Comparison of ENCODE assay signal across 9 cellular contexts in the genomic region with DNA sequence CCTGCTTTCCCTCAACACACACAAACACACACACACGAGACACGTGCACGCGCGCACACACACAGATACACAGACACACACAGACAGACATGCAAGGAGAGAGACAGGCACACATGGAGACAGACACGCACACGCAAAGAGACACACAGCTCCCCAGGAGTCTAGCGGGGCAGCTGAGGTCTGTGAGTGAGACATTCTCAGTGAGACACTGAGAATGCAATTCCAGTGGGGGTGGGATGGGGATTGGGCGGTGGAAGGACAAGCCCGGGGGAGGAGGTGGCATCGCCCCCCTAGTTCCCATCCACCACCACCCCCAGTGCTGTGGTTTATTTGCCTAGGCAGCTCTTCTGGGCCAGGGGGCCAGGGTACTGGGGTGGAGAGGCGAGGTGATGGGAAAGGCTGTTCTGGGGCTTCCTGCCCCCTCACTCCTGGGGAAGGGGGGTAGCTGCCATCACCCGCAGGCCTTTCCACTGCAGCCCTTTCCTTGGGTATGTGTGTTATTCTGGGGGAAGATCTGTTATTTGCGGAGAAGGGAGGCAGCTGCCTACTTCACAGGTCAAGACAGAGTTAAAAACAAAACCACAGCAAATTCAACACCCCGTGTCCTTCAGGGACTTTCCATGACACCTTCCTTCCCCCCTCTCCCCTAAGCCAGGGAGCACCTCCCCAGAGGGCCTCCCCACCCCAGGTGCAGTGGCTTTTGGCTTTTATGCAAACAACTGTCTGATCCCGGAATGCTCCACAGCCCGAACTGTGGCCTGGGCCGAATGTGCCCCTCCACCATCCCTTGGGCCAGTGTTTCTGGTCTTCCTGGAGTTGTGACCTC. TPM values are rescaled to one million over a fixed set of nuclear protein-coding genes. Genes with fewer than 3 reads are reported as not detected.
A peak's percentile ranks its signal among the peaks of the same experiment; 100 is the strongest.
DNase-seq lines count a peak whose midpoint lies in the region; ATAC-seq, FAIRE-seq and TF ChIP-seq lines count a peak whose summit lies in the region.
"Had no signal": no experiment of that assay in that cellular context is flagged by ENCODE, and none has a peak within 500 bp of the region (broad histone marks: within the 10 kb centered on the region; RNA-seq: fewer than 3 reads in every experiment).

No MANE protein-coding gene starts in this region.

- H3K4me1 Mint-ChIP-seq in T-helper 17 cell (peaks cover 51% of the 10 kb centered on the region), chondrocyte (ENCODE audit: low read depth) (peaks cover 24% of the 10 kb centered on the region)

- H3K4me3 ChIP-seq in small intestine (ENCODE audit: low read depth in 1 of 2, low read length in 2 of 2): no peak overlapping the region

- DNase-seq in T-helper 17 cell: peak; percentile 32 to 50 (median 38)
- no peak for DNase-seq in chondrocyte (ENCODE audit: low spot score)
- DNase-seq in small intestine: no peak
- DNase-seq in DMS114 treated with DMSO at 0.1 percent for 48 hours (lab: John Stamatoyannopoulos, UW; ENCODE audit: unreplicated experiment): no peak
- DNase-seq in dermis blood vessel endothelial cell: no peak
- no peak for DNase-seq in D341Med (ENCODE audit: low spot score)
- DNase-seq in SIG-M5 (lab: John Stamatoyannopoulos, UW): no peak

- 55 to 63% (median 58%) methylated on average over 17 to 18 of the region's 18 CpGs for WGBS in small intestine, 3 donors

- H3K4me1 ChIP-seq in small intestine (ENCODE audit: control insufficient read depth in 2 of 2, insufficient read depth in 1 of 2, low read depth in 1 of 2, low read length in 1 of 2): no peaks in the 10 kb centered on the region

- H3K27me3 Mint-ChIP-seq in T-helper 17 cell: no peaks in the 10 kb centered on the region
- peaks cover 14% of the 10 kb centered on the region for H3K27me3 Mint-ChIP-seq in chondrocyte (ENCODE audit: low read depth)

- H3K27ac ChIP-seq in small intestine (ENCODE audit: low read depth in 1 of 2, low read length in 1 of 2): peak overlapping the region; percentile 95 to 97

- H3K9me3 Mint-ChIP-seq in chondrocyte (ENCODE audit: low read depth): no peaks in the 10 kb centered on the region

- H3K27ac Mint-ChIP-seq in T-helper 17 cell (peak overlapping the region; percentile 97), chondrocyte (ENCODE audit: unreplicated experiment) (peak overlapping the region; percentile 83)

- H3K9me3 ChIP-seq in T-helper 17 cell (ENCODE audit: control insufficient read depth, low read length, poor library complexity, severe bottlenecking) (no peaks in the 10 kb centered on the region), small intestine (ENCODE audit: control insufficient read depth, low read depth) (no peaks in the 10 kb centered on the region)

- peak overlapping the region; percentile 86 for H3K4me3 Mint-ChIP-seq in T-helper 17 cell
- H3K4me3 Mint-ChIP-seq in chondrocyte (ENCODE audit: unreplicated experiment): no peak overlapping the region

- peak; percentile 24 for ATAC-seq in GM19467 (IDR thresholded peaks at IDR 0.05; ENCODE audit: unreplicated experiment)
- peak; percentile 46 for ATAC-seq in T-helper 17 cell

- no peaks in the 10 kb centered on the region for H3K36me3 ChIP-seq in small intestine (ENCODE audit: control insufficient read depth in 2 of 2, insufficient read depth in 2 of 2, low read length in 2 of 2)

- FAIRE-seq in small intestine (lab: Jason Lieb, UNC): no peak

- H3K27me3 ChIP-seq in small intestine (ENCODE audit: control insufficient read depth in 2 of 2, insufficient read depth in 2 of 2, low read length in 2 of 2): no peaks in the 10 kb centered on the region

- no peak for TF ChIP-seq CTCF in chondrocyte (IDR thresholded peaks at IDR 0.05)

- H3K36me3 Mint-ChIP-seq in T-helper 17 cell (ENCODE audit: low read depth) (no peaks in the 10 kb centered on the region), chondrocyte (ENCODE audit: low read depth) (no peaks in the 10 kb centered on the region)

RNA-seq across cellular contexts. Expression of a gene that starts 18.0 kb away (rescaled TPM):
- total RNA-seq in T-helper 17 cell (not detected), chondrocyte (0.46 to 0.68 TPM in 2 of 3 replicates, not detected in the other), dermis blood vessel endothelial cell (0.28 and 0.34 TPM in 2 replicates)
- 10 to 100 TPM; 10.9 to 13.9 (median 12.2) TPM for polyA plus RNA-seq in small intestine
- polyA plus RNA-seq: neural cell had no signal

RNA-seq across cellular contexts. Expression of a gene that starts 25.4 kb away (rescaled TPM):
- total RNA-seq in T-helper 17 cell (10 to 100 TPM; 36.9 to 41.8 TPM), chondrocyte (45.3 to 48.5 TPM (median 46.5 TPM) in 3 replicates), dermis blood vessel endothelial cell (13.4 and 18.5 TPM in 2 replicates)
- 100 to 1,000 TPM in 2 of 3 donors, 10 to 100 TPM in 1; 74.0 to 155 (median 154) TPM for polyA plus RNA-seq in small intestine

RNA-seq across cellular contexts. Expression of a gene that starts 55.9 kb away (rescaled TPM):
- total RNA-seq in T-helper 17 cell (1 to 10 TPM; 1.3 to 3.5 TPM), chondrocyte (86.0 to 94.3 TPM (median 90.5 TPM) in 3 replicates), dermis blood vessel endothelial cell (3.4 and 4.4 TPM in 2 replicates)
- polyA plus RNA-seq in small intestine: 10 to 100 TPM; 43.0 to 83.2 (median 56.2) TPM

Comparison
In these comparisons a context has a peak if more than half of its experiments do, and no peak if none do; other contexts are left out.
1. DNase-seq: peak in T-helper 17 cell (3 of 3); none in chondrocyte (single experiment), small intestine (single experiment), DMS114 treated with DMSO at 0.1 percent for 48 hours (single experiment), dermis blood vessel endothelial cell (single experiment), D341Med (single experiment) and SIG-M5 (single experiment).
2. RNA of a gene that starts 55.9 kb away (total RNA-seq): 86.0 to 94.3 TPM in chondrocyte; 1.3 to 3.5 TPM in T-helper 17 cell and 3.4 to 4.4 TPM in dermis blood vessel endothelial cell; every median in the first group is over 10 times any median in the second.